14 cellular contexts compared by ENCODE assay signal in the genomic region with DNA sequence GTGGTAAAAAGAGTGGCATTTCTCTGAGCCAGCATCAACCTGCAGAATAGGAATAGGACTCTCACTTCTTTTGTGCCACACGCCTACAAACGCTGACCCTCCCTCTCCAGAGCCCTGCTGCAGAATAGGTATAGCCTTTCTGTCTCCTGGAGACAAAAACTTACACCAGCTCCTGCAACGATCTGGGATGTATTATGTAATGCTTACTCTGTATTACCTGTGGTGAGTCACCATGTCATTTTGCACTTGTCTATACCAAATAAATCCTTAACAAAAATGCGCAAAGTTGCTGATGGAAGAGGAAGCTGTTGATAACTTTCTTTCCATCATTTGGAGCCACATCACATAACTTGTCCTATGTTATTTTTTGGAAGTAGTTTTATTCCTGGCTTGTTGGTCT.
"Had no signal": no experiment of that assay in that cellular context is flagged by ENCODE, and none has a peak within 500 bp of the region (broad histone marks: within the 10 kb centered on the region; RNA-seq: fewer than 3 reads in every experiment).

No MANE protein-coding gene starts in this region.

- H3K4me3 Mint-ChIP-seq: activated CD4-positive, alpha-beta T cell treated with anti-CD3 and anti-CD28 coated beads for 36 hours; activated CD8-positive, alpha-beta T cell treated with anti-CD3 and anti-CD28 coated beads, Interleukin-2, amount 10 ng/mL, durations not matched to agents 7 days and 5 days; naive thymus-derived CD4-positive, alpha-beta T cell had no signal

- H3K4me3 ChIP-seq: ascending aorta, cardiac muscle cell, colonic mucosa, gastroesophageal sphincter, stomach had no signal

- H3K27me3 Mint-ChIP-seq: activated CD4-positive, alpha-beta T cell treated with anti-CD3 and anti-CD28 coated beads for 36 hours had no signal

- H3K27ac ChIP-seq: cardiac muscle cell, colonic mucosa, gastroesophageal sphincter, stomach, VCaP had no signal

- H3K27me3 ChIP-seq: ascending aorta, cardiac muscle cell, colonic mucosa, gastroesophageal sphincter, stomach had no signal

- H3K9me3 ChIP-seq: ascending aorta, colonic mucosa, gastroesophageal sphincter, stomach had no signal

- H3K36me3 ChIP-seq: ascending aorta, cardiac muscle cell, colonic mucosa, gastroesophageal sphincter, stomach had no signal

- H3K4me1 ChIP-seq: colonic mucosa, gastroesophageal sphincter had no signal

- DNase-seq: activated CD4-positive, alpha-beta T cell treated with anti-CD3 and anti-CD28 coated beads for 36 hours; activated CD8-positive, alpha-beta memory T cell treated with anti-CD3 and anti-CD28 coated beads, Interleukin-2, amount 50 U/mL, for 48 hours; activated CD8-positive, alpha-beta T cell treated with anti-CD3 and anti-CD28 coated beads, Interleukin-2, amount 10 ng/mL, durations not matched to agents 7 days and 5 days; colonic mucosa; kidney glomerular epithelial cell; naive thymus-derived CD4-positive, alpha-beta T cell; stimulated activated CD4-positive, alpha-beta T cell treated with anti-CD3 and anti-CD28 coated beads, Interleukin-15, amount 100 ng/mL, for 24 hours; stimulated activated CD4-positive, alpha-beta T cell treated with anti-CD3 and anti-CD28 coated beads, Interleukin-4, amount 100 ng/mL, for 24 hours; stomach; T-helper 9 cell had no signal

- H3K27ac Mint-ChIP-seq: activated CD4-positive, alpha-beta T cell treated with anti-CD3 and anti-CD28 coated beads for 36 hours; activated CD8-positive, alpha-beta T cell treated with anti-CD3 and anti-CD28 coated beads, Interleukin-2, amount 10 ng/mL, durations not matched to agents 7 days and 5 days had no signal
